In genomic region chr7:23183279-23184012, GRCh38 we compare ENCODE assay signal across 1 cellular context.
A peak's percentile ranks its signal among the peaks of the same experiment; 100 is the strongest.
TF ChIP-seq lines count a peak whose summit lies in the region.

No MANE protein-coding gene starts in this region.

TF ChIP-seq in GM12878, 131 proteins besides CTCF, POLR2A, EP300 and RAD21 (continued from another document):
- TF ChIP-seq E2F8 (IDR thresholded peaks at IDR 0.05; ENCODE audit: low read depth, partially characterized antibody) = no peak
- TF ChIP-seq YY1 (IDR thresholded peaks at IDR 0.05; ENCODE audit: low read depth, low read length) = no peak
- no peak for TF ChIP-seq PRDM15 (CRISPR knock-in tag; IDR thresholded peaks at IDR 0.05)
- TF ChIP-seq CHD4 (IDR thresholded peaks at IDR 0.05) = no peak
- no peak for TF ChIP-seq ZZZ3 (IDR thresholded peaks at IDR 0.05; ENCODE audit: control insufficient read depth, insufficient read length, low read depth)
- no peak for TF ChIP-seq YBX1 (IDR thresholded peaks at IDR 0.05)
- no peak for TF ChIP-seq REST (IDR thresholded peaks at IDR 0.05; ENCODE audit: low read depth, low read length)
- TF ChIP-seq NFXL1 (IDR thresholded peaks at IDR 0.05; ENCODE audit: borderline replicate concordance) = no peak
- TF ChIP-seq MXI1 (IDR thresholded peaks at IDR 0.05; ENCODE audit: low read depth, low read length) = no peak
- TF ChIP-seq CHD2 (IDR thresholded peaks at IDR 0.05; ENCODE audit: borderline replicate concordance, low read depth, low read length) = no peak
- peak; percentile 92 for TF ChIP-seq ZNF384 (IDR thresholded peaks at IDR 0.05; ENCODE audit: borderline replicate concordance, low read depth, low read length)
